ENCODE assay signal across 1 cellular context in the genomic region with DNA sequence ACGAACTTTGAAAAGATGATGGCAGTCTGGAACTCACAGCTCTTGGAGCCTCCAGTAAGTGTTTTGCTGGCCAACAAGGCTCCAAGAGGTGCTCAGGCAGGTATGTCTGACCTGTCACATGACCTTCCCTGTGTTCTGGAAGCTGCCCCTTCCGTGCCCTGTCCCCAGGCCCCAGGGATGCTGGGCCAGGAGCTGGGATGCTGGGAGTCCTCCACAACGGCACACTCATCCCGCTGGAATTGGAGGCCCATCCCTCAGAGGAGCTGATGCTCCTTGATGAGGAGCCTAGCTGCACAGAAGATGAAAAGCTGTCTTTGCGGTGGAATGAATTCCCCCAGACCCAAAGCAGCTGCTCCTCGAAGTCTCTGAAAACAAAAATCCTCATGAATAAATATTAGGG.
TF ChIP-seq lines count a peak whose summit lies in the region.

No MANE protein-coding gene starts in this region.

TF ChIP-seq in IMR-90, 13 proteins besides CTCF, POLR2A, EP300 and RAD21:
- TF ChIP-seq, protein P1, sequence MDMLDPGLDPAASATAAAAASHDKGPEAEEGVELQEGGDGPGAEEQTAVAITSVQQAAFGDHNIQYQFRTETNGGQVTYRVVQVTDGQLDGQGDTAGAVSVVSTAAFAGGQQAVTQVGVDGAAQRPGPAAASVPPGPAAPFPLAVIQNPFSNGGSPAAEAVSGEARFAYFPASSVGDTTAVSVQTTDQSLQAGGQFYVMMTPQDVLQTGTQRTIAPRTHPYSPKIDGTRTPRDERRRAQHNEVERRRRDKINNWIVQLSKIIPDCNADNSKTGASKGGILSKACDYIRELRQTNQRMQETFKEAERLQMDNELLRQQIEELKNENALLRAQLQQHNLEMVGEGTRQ (IDR thresholded peaks at IDR 0.05; ENCODE audit: low read depth, low read length): 0 out of 2 replicates have a peak, but pooled peaks have one; percentile 7
- no peak for TF ChIP-seq FOS (IDR thresholded peaks at IDR 0.05; ENCODE audit: low read depth, low read length)
- TF ChIP-seq NFE2L2 (IDR thresholded peaks at IDR 0.05; ENCODE audit: low read depth, low read length): no peak
- no peak for TF ChIP-seq BHLHE40 (IDR thresholded peaks at IDR 0.05; ENCODE audit: low read depth, low read length)
- no peak for TF ChIP-seq SMC3 (IDR thresholded peaks at IDR 0.05; ENCODE audit: low read depth, low read length)
- TF ChIP-seq, protein P2, sequence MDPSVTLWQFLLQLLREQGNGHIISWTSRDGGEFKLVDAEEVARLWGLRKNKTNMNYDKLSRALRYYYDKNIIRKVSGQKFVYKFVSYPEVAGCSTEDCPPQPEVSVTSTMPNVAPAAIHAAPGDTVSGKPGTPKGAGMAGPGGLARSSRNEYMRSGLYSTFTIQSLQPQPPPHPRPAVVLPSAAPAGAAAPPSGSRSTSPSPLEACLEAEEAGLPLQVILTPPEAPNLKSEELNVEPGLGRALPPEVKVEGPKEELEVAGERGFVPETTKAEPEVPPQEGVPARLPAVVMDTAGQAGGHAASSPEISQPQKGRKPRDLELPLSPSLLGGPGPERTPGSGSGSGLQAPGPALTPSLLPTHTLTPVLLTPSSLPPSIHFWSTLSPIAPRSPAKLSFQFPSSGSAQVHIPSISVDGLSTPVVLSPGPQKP (IDR thresholded peaks at IDR 0.05; ENCODE audit: borderline replicate concordance, low read depth, low read length): no peak
- TF ChIP-seq CHD1 (IDR thresholded peaks at IDR 0.05; ENCODE audit: low read depth, low read length): 0 out of 2 replicates have a peak, but pooled peaks have one; percentile 72
- no peak for TF ChIP-seq MXI1 (IDR thresholded peaks at IDR 0.05; ENCODE audit: borderline replicate concordance, low read depth, low read length)
- no peak for TF ChIP-seq RCOR1 (IDR thresholded peaks at IDR 0.05; ENCODE audit: insufficient replicate concordance, low read length)
- TF ChIP-seq RFX5 (IDR thresholded peaks at IDR 0.05; ENCODE audit: low read depth, low read length): no peak
TF ChIP-seq in IMR-90: peak in this region for 2.
